9 cellular contexts compared by ENCODE assay signal in the genomic region with DNA sequence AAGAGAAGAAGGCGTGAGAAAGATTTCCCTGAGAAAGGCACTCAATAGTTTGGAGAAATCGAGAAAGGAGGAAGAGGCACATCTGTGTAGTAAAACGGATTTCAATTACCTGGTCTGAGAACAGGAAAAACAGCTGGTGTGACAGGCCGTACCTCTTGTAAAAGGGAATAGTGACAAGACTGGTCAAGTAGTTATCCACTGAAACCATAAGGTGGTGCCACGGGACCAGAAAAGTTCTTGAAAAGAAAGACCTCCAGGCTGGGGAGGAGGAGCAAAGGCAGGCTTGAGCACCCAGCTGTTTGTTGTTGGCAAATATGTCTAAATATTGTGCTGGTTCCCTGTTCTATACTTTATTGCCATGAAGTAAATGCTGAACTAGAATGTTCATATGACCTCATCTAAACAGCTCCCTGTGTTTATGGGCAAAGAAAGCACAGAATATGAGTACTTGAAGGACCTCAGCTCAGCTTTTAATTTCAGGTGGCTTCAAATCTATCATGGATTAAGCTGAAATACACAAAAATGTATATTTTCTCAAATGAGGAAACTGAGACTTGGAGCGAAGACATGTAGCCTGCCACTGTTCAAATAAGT. TPM values are rescaled to one million over a fixed set of nuclear protein-coding genes. Genes with fewer than 3 reads are reported as not detected.
A peak's percentile ranks its signal among the peaks of the same experiment; 100 is the strongest.
DNase-seq lines count a peak whose midpoint lies in the region; ATAC-seq, FAIRE-seq and TF ChIP-seq lines count a peak whose summit lies in the region.
"Had no signal": no experiment of that assay in that cellular context is flagged by ENCODE, and none has a peak within 500 bp of the region (broad histone marks: within the 10 kb centered on the region; RNA-seq: fewer than 3 reads in every experiment).

No MANE protein-coding gene starts in this region.

- intact Hi-C loops in testis (cut with DNase I; ENCODE audit: low total_unique reads), result no loop called here

- H3K79me1 ChIP-seq in H1 (ENCODE audit: low read depth, low read length), result no peaks in the 10 kb centered on the region

- H3K27ac ChIP-seq in H1 (ENCODE audit: low read depth, low read length) (no peak overlapping the region), testis (no peak overlapping the region)

- no peak overlapping the region for H4K5ac ChIP-seq in H1 (ENCODE audit: insufficient read length, low read depth, low read length)

- no peak overlapping the region for H2BK12ac ChIP-seq in H1 (ENCODE audit: low read depth, low read length)

- H4K20me1 ChIP-seq in H1 (replicated peaks in 1 of 2; ENCODE audit: control insufficient read depth in 1 of 2, insufficient read depth in 2 of 2, low read length in 2 of 2), result no peaks in the 10 kb centered on the region

- H3K4me2 ChIP-seq in H1 (ENCODE audit: insufficient read depth in 1 of 2, low read depth in 2 of 2, low read length in 2 of 2), result no peak overlapping the region

- TF ChIP-seq RAD21 in H1 (IDR thresholded peaks at IDR 0.05 in 1 of 2, conservative IDR thresholded peaks at IDR 0.05 in 1 of 2; ENCODE audit: low read depth in 2 of 2, low read length in 2 of 2), result peak; percentile 84 to 86

- peak; percentile 75 for ATAC-seq in GM21515 (IDR thresholded peaks at IDR 0.05; ENCODE audit: unreplicated experiment)

- H3K56ac ChIP-seq in H1 (replicated peaks; ENCODE audit: insufficient read length, low read depth, low read length), result no peak overlapping the region

- POLR2A ChIA-PET in H1 (lab: Charles Lee; ENCODE audit: partially characterized antibody), result no interaction called here
- POLR2A ChIA-PET in activated CD4-positive, alpha-beta T cell treated with anti-CD3 and anti-CD28 coated beads, Interleukin-2, amount 10 ng/mL, durations not matched to agents 7 days and 5 days (lab: Charles Lee), result no interaction called here

- H4K91ac ChIP-seq in H1 (replicated peaks; ENCODE audit: insufficient read length, low read length), result no peak overlapping the region

- H3K23ac ChIP-seq in H1 (ENCODE audit: insufficient read length), result no peak overlapping the region

- H2AK5ac ChIP-seq in H1 (ENCODE audit: low read depth, low read length), result no peak overlapping the region

- CTCF ChIA-PET in H1 (lab: Charles Lee; ENCODE audit: partially characterized antibody), result interaction anchor here (0.7 to 3.3 kb wide), 37 partner anchors 10 to 855 kb away, joined by 3 to 31 read pairs (median 4); a partner anchor contains a TSS
- CTCF ChIA-PET in activated CD4-positive, alpha-beta T cell treated with anti-CD3 and anti-CD28 coated beads, Interleukin-2, amount 10 ng/mL, durations not matched to agents 7 days and 5 days (lab: Charles Lee), result no interaction called here

- no peak overlapping the region for H2AFZ ChIP-seq in H1 (ENCODE audit: low read length)

- WGBS in H1 (ENCODE audit: extremely low coverage in 1 of 2, insufficient coverage in 1 of 2, insufficient read length in 1 of 2, insufficient replicate concordance in 2 of 2, low coverage in 1 of 2, low lambda C conversion rate in 2 of 2, missing lambda C conversion rate in 1 of 2), 2 experiments, result 49% methylated on average over 6 of the region's 6 CpGs; no CpG with 5 or more reads in 1 of the 2 experiments
- 41 to 45% methylated on average over 6 of the region's 6 CpGs for WGBS in testis, 2 donors

- no peak overlapping the region for H2BK15ac ChIP-seq in H1 (ENCODE audit: low read length)

- peaks cover 9% of the 10 kb centered on the region for H3K27me3 Mint-ChIP-seq in activated CD4-positive, alpha-beta T cell treated with anti-CD3 and anti-CD28 coated beads, Interleukin-2, amount 10 ng/mL, durations not matched to agents 7 days and 5 days

- peak; percentile 93 for FAIRE-seq in H1 (lab: Jason Lieb, UNC)

- no peak overlapping the region for H3K27ac Mint-ChIP-seq in activated CD4-positive, alpha-beta T cell treated with anti-CD3 and anti-CD28 coated beads, Interleukin-2, amount 10 ng/mL, durations not matched to agents 7 days and 5 days

- H3K4me3 Mint-ChIP-seq in activated CD4-positive, alpha-beta T cell treated with anti-CD3 and anti-CD28 coated beads, Interleukin-2, amount 10 ng/mL, durations not matched to agents 7 days and 5 days, result no peak overlapping the region

- no peaks in the 10 kb centered on the region for H3K36me3 Mint-ChIP-seq in activated CD4-positive, alpha-beta T cell treated with anti-CD3 and anti-CD28 coated beads, Interleukin-2, amount 10 ng/mL, durations not matched to agents 7 days and 5 days (ENCODE audit: low read depth)

- no peak overlapping the region for H3K4ac ChIP-seq in H1 (replicated peaks; ENCODE audit: insufficient read length, low read depth, low read length)

- H2BK5ac ChIP-seq in H1 (ENCODE audit: low read depth, low read length), result no peak overlapping the region

- no peak overlapping the region for H3K14ac ChIP-seq in H1 (ENCODE audit: insufficient read length)

- H3K18ac ChIP-seq in H1 (ENCODE audit: extremely low read depth, low read length), result no peak overlapping the region

- no peak for TF ChIP-seq POLR2A in H1 (IDR thresholded peaks at IDR 0.05; ENCODE audit: control extremely low read depth in 1 of 2, low read depth in 2 of 2, low read length in 2 of 2)
- no peak for TF ChIP-seq POLR2A in testis (IDR thresholded peaks at IDR 0.05)

- DNase-seq in M059J (ENCODE audit: low read depth) (peak; percentile 38), H1 (ENCODE audit: low read depth in 1 of 2, low spot score in 2 of 2) (peak in 1 of 2 experiments; percentile 53), testis (peak; percentile 77), amygdala (lab: John Stamatoyannopoulos, UW) (no peak), T1000 (lab: John Stamatoyannopoulos, UW) (no peak)
- no peak for DNase-seq in activated CD4-positive, alpha-beta T cell treated with anti-CD3 and anti-CD28 coated beads, Interleukin-2, amount 10 ng/mL, durations not matched to agents 7 days and 5 days

- H3K36me3 ChIP-seq in H1 (ENCODE audit: control insufficient read depth in 2 of 4, insufficient read depth in 4 of 4, low read length in 3 of 4), result no peaks in the 10 kb centered on the region
- no peaks in the 10 kb centered on the region for H3K36me3 ChIP-seq in testis (ENCODE audit: low read depth, missing control alignments)

- no peak overlapping the region for H3K9ac ChIP-seq in H1 (replicated peaks in 1 of 4; ENCODE audit: extremely low read depth in 1 of 4, low read depth in 3 of 4, low read length in 3 of 4)

- H3K4me1 ChIP-seq in H1 (replicated peaks in 1 of 4; ENCODE audit: control insufficient read depth in 3 of 4, insufficient read depth in 4 of 4, low read length in 3 of 4) (peaks cover 0 to 3% (median 0%) of the 10 kb centered on the region in 4 experiments; a peak in 2 of 7 replicates), testis (peaks cover 10% of the 10 kb centered on the region)

- no peaks in the 10 kb centered on the region for H3K79me2 ChIP-seq in H1 (ENCODE audit: control insufficient read depth in 1 of 2, insufficient read depth in 2 of 2, low read length in 2 of 2)

- TF ChIP-seq CTCF in GM12874 (IDR thresholded peaks at IDR 0.05; ENCODE audit: insufficient read depth, low read depth, low read length) (peak; percentile 36; the same call in 1 of the 2 replicates), H1 (IDR thresholded peaks at IDR 0.05; ENCODE audit: control extremely low read depth in 1 of 3, insufficient read depth in 1 of 3, low read depth in 1 of 3, low read length in 3 of 3) (peak in 2 of 3 experiments; percentile 59 to 64; a peak in 3 of 4 replicates), testis (IDR thresholded peaks at IDR 0.05) (peak in 2 of 3 experiments; percentile 20 to 31)

- H2BK120ac ChIP-seq in H1 (replicated peaks; ENCODE audit: low read depth, low read length), result no peak overlapping the region

- no peaks in the 10 kb centered on the region for H3K9me3 Mint-ChIP-seq in activated CD4-positive, alpha-beta T cell treated with anti-CD3 and anti-CD28 coated beads, Interleukin-2, amount 10 ng/mL, durations not matched to agents 7 days and 5 days

- H3K27me3 ChIP-seq in H1 (replicated peaks in 1 of 4; ENCODE audit: control insufficient read depth in 3 of 4, extremely low read depth in 1 of 4, insufficient read depth in 3 of 4, low read length in 3 of 4) (no peaks in the 10 kb centered on the region), testis (no peaks in the 10 kb centered on the region)

- H3K4me3 ChIP-seq in H1 (ENCODE audit: extremely low read depth in 1 of 4, insufficient read depth in 2 of 4, low read depth in 3 of 4, low read length in 4 of 4) (no peak overlapping the region), testis (no peak overlapping the region)

- no peaks in the 10 kb centered on the region for H3K4me1 Mint-ChIP-seq in activated CD4-positive, alpha-beta T cell treated with anti-CD3 and anti-CD28 coated beads, Interleukin-2, amount 10 ng/mL, durations not matched to agents 7 days and 5 days

- H2BK20ac ChIP-seq in H1 (ENCODE audit: low read length), result no peak overlapping the region

- H3K9me3 ChIP-seq in H1 (ENCODE audit: insufficient read depth in 2 of 2, low read depth in 1 of 2, low read length in 1 of 2), result no peaks in the 10 kb centered on the region
- H3K9me3 ChIP-seq in testis, result no peaks in the 10 kb centered on the region

- H4K8ac ChIP-seq in H1 (ENCODE audit: extremely low read depth, insufficient read depth, low read length), result no peak overlapping the region

- H3K23me2 ChIP-seq in H1 (ENCODE audit: low read depth, low read length), result no peaks in the 10 kb centered on the region

- TF ChIP-seq EP300 in H1 (IDR thresholded peaks at IDR 0.05; ENCODE audit: borderline replicate concordance in 1 of 2, low read depth in 2 of 2, low read length in 2 of 2), result no peak

RNA-seq across cellular contexts. Expression of a gene that starts 4.0 kb away (rescaled TPM):
- total RNA-seq in M059J (2014; rRNA removed; shearing (Covaris generic)), result not detected in 2 replicates
- not detected in 2 replicates for total RNA-seq in H1 (2021; fragmentation: NEBNext Ultra II Directional; extraction: Animal tissue kit (Norgen Biotek cat#: 25700))
- 0.08 TPM in 1 of 2 replicates, not detected in the other for polyA plus RNA-seq in H1 (2011; rRNA removed)
- 0.06 TPM for polyA plus RNA-seq in H1 (2011; cell fraction: cytosol; rRNA removed)
- 0.50 TPM for polyA plus RNA-seq in H1 (2011; cell fraction: nucleus; rRNA removed)
- not detected in 4 replicates for polyA plus RNA-seq in H1 (2012, experiment 1 of 2)
- polyA plus RNA-seq in H1 (2012, experiment 2 of 2), result 0.16 TPM
- polyA plus RNA-seq in H1 (2013, experiment 1 of 2), result 0.20 TPM
- polyA plus RNA-seq in H1 (2013, experiment 2 of 2), result 0.06 TPM
- polyA minus RNA-seq in H1 (2011; rRNA and poly(A)+ RNA removed), result 0.19 and 0.20 TPM in 2 replicates
- not detected for polyA minus RNA-seq in H1 (2011; cell fraction: cytosol; rRNA and poly(A)+ RNA removed)
- polyA minus RNA-seq in H1 (2011; cell fraction: nucleus; rRNA and poly(A)+ RNA removed), result not detected
- not detected for total RNA-seq in testis
- polyA plus RNA-seq in testis (ENCODE audit: insufficient read depth, low read depth, low replicate concordance), result not detected
- total RNA-seq in activated CD4-positive, alpha-beta T cell treated with anti-CD3 and anti-CD28 coated beads, Interleukin-2, amount 10 ng/mL, durations not matched to agents 7 days and 5 days, result not detected
- total RNA-seq: NCI-H460 had no signal

RNA-seq across cellular contexts. Expression of a gene that starts 42.4 kb away (rescaled TPM):
- not detected in 2 replicates for total RNA-seq in M059J (2014; rRNA removed; shearing (Covaris generic))
- total RNA-seq in H1 (2021; fragmentation: NEBNext Ultra II Directional; extraction: Animal tissue kit (Norgen Biotek cat#: 25700)), result not detected in 2 replicates
- polyA plus RNA-seq in H1 (2011; rRNA removed) (0.05 TPM in 1 of 2 replicates, not detected in the other), testis (ENCODE audit: insufficient read depth, low read depth, low replicate concordance) (3.1 TPM)
- polyA plus RNA-seq in H1 (2011; cell fraction: cytosol; rRNA removed), result not detected
- 0.14 TPM for polyA plus RNA-seq in H1 (2011; cell fraction: nucleus; rRNA removed)
- not detected in 4 replicates for polyA plus RNA-seq in H1 (2012, experiment 1 of 2)
- not detected for polyA plus RNA-seq in H1 (2012, experiment 2 of 2)
- polyA plus RNA-seq in H1 (2013, experiment 1 of 2), result not detected
- polyA plus RNA-seq in H1 (2013, experiment 2 of 2), result not detected
- not detected in 2 replicates for polyA minus RNA-seq in H1 (2011; rRNA and poly(A)+ RNA removed)
- not detected for polyA minus RNA-seq in H1 (2011; cell fraction: cytosol; rRNA and poly(A)+ RNA removed)
- polyA minus RNA-seq in H1 (2011; cell fraction: nucleus; rRNA and poly(A)+ RNA removed), result not detected
- under 1 TPM; 0.19 to 0.63 TPM for total RNA-seq in testis
- not detected for total RNA-seq in activated CD4-positive, alpha-beta T cell treated with anti-CD3 and anti-CD28 coated beads, Interleukin-2, amount 10 ng/mL, durations not matched to agents 7 days and 5 days
- total RNA-seq: NCI-H460 had no signal

Comparison
In these comparisons a context has a peak if more than half of its experiments do, and no peak if none do; other contexts are left out.
1. DNase-seq: peak in M059J (single experiment) and testis (single experiment); none in activated CD4-positive, alpha-beta T cell treated with anti-CD3 and anti-CD28 coated beads, Interleukin-2, amount 10 ng/mL, durations not matched to agents 7 days and 5 days (single experiment), amygdala (0 of 56) and T1000 (single experiment).
2. Peak in every context shown above with its lines, with median percentiles within 50 percentile points of each other: CTCF ChIP-seq.